In genomic region chr15:74857671-74858365, GRCh38 we compare ENCODE assay signal across 11 cellular contexts. TPM values are rescaled to one million over a fixed set of nuclear protein-coding genes. Genes with fewer than 3 reads are reported as not detected.
DNase-seq lines count a peak whose midpoint lies in the region; ATAC-seq, FAIRE-seq and TF ChIP-seq lines count a peak whose summit lies in the region.
"Had no signal": no experiment of that assay in that cellular context is flagged by ENCODE, and none has a peak within 500 bp of the region (broad histone marks: within the 10 kb centered on the region; RNA-seq: fewer than 3 reads in every experiment).

No MANE protein-coding gene starts in this region.

- peak overlapping the region; percentile 78 for H3K27ac Mint-ChIP-seq in neural crest cell (ENCODE audit: unreplicated experiment)

- H3K4me3 ChIP-seq in SU-DHL-6 (ENCODE audit: insufficient read depth, low read length, poor library complexity, severe bottlenecking): no peak overlapping the region
- H3K4me3 ChIP-seq: ovary had no signal

- H3K27ac ChIP-seq in SU-DHL-6 (ENCODE audit: low read depth, low read length): peak overlapping the region; percentile 58
- H3K27ac ChIP-seq: ovary had no signal

- H4K20me1 ChIP-seq in SU-DHL-6 (ENCODE audit: low read depth, low read length): no peaks in the 10 kb centered on the region

- peaks cover 11% of the 10 kb centered on the region for H3F3A ChIP-seq in SU-DHL-6 (ENCODE audit: insufficient read depth)

- FAIRE-seq in GM12892 (lab: Jason Lieb, UNC): peak; percentile 83
- FAIRE-seq: TTC549 had no signal

- TF ChIP-seq POLR2A in GM12892 (IDR thresholded peaks at IDR 0.05; ENCODE audit: low read depth, low read length): peak; percentile 33; the same call in 1 of the 2 replicates

- no peaks in the 10 kb centered on the region for H3K9me2 ChIP-seq in SU-DHL-6 (replicated peaks; ENCODE audit: insufficient read depth, low read length)

- H3K27me3 ChIP-seq in SU-DHL-6 (ENCODE audit: low read length): no peaks in the 10 kb centered on the region
- H3K27me3 ChIP-seq: ovary had no signal

- H2AFZ ChIP-seq in SU-DHL-6 (ENCODE audit: low read depth, low read length, severe bottlenecking): no peak overlapping the region

- peaks cover 2% of the 10 kb centered on the region for H3K36me3 Mint-ChIP-seq in neural crest cell (ENCODE audit: low read depth)

- H3K4me3 Mint-ChIP-seq in neural crest cell: no peak overlapping the region

- peaks cover 8% of the 10 kb centered on the region for H3K4me1 Mint-ChIP-seq in neural crest cell

- ATAC-seq in GM21576 (IDR thresholded peaks at IDR 0.05; ENCODE audit: unreplicated experiment): peak; percentile 23

- H3K79me2 ChIP-seq in SU-DHL-6 (ENCODE audit: insufficient read depth, low read length): peaks cover 48% of the 10 kb centered on the region

- DNase-seq in GM12892 (ENCODE audit: insufficient read length) (no peak), neural crest cell (ENCODE audit: low read depth, low spot score) (no peak), A172 (ENCODE audit: low spot score) (no peak), ureter (ENCODE audit: low spot score) (no peak), Kasumi-1 (lab: John Stamatoyannopoulos, UW) (no peak), NCI-H345 (lab: John Stamatoyannopoulos, UW) (no peak)
- DNase-seq: NCI-H187 treated with DMSO at 0.1 percent for 48 hours, ovary had no signal

- H3K9me3 ChIP-seq in SU-DHL-6 (ENCODE audit: insufficient read depth, low read length): no peaks in the 10 kb centered on the region
- H3K9me3 ChIP-seq: ovary had no signal

- H3K9ac ChIP-seq in SU-DHL-6 (ENCODE audit: low read length): peak overlapping the region; percentile 18; the same call in 1 of the 2 replicates

- no peaks in the 10 kb centered on the region for H3K9me3 Mint-ChIP-seq in neural crest cell

- no peaks in the 10 kb centered on the region for H3K36me3 ChIP-seq in SU-DHL-6 (ENCODE audit: low read length)
- H3K36me3 ChIP-seq: ovary had no signal

- peak overlapping the region; percentile 30 for H3K4me2 ChIP-seq in SU-DHL-6 (ENCODE audit: low read depth, low read length, poor library complexity, severe bottlenecking)

- TF ChIP-seq CTCF in SU-DHL-6 (IDR thresholded peaks at IDR 0.05; ENCODE audit: insufficient read depth, low read length, poor library complexity, severe bottlenecking) (no peak), neural crest cell (conservative IDR thresholded peaks at IDR 0.05) (no peak)

- H3K27me3 Mint-ChIP-seq in neural crest cell (ENCODE audit: low read depth): no peaks in the 10 kb centered on the region

RNA-seq across cellular contexts. Expression of gene ULK3, which starts 14.9 kb away (rescaled TPM):
- polyA plus RNA-seq in GM12892 (2012; ENCODE audit: missing spikeins): 25.0 TPM
- 48.4 TPM in 2 replicates for total RNA-seq in neural crest cell
- total RNA-seq in A172 (2014; rRNA removed; shearing (Covaris generic)): 35.9 and 40.1 TPM in 2 replicates
- 54.8 TPM for total RNA-seq in ureter

RNA-seq across cellular contexts. Expression of gene SCAMP2, which starts 15.3 kb away (rescaled TPM):
- 52.0 TPM for polyA plus RNA-seq in GM12892 (2012; ENCODE audit: missing spikeins)
- total RNA-seq in neural crest cell (40.4 and 42.0 TPM in 2 replicates), ureter (96.3 TPM)
- 36.1 and 39.7 TPM in 2 replicates for total RNA-seq in A172 (2014; rRNA removed; shearing (Covaris generic))

RNA-seq across cellular contexts. Expression of gene CPLX3, which starts 31.4 kb away (rescaled TPM):
- not detected for polyA plus RNA-seq in GM12892 (2012; ENCODE audit: missing spikeins)
- total RNA-seq in neural crest cell (not detected in 2 replicates), ureter (not detected)
- total RNA-seq in A172 (2014; rRNA removed; shearing (Covaris generic)): not detected in 2 replicates
- total RNA-seq: ovary had no signal
- polyA plus RNA-seq: ovary had no signal

RNA-seq across cellular contexts. Expression of gene MPI, which starts 32.0 kb away (rescaled TPM):
- 73.3 TPM for polyA plus RNA-seq in GM12892 (2012; ENCODE audit: missing spikeins)
- total RNA-seq in neural crest cell: 42.6 and 43.8 TPM in 2 replicates
- 48.5 and 50.3 TPM in 2 replicates for total RNA-seq in A172 (2014; rRNA removed; shearing (Covaris generic))
- 50.8 TPM for total RNA-seq in ureter

RNA-seq across cellular contexts. Expression of gene LMAN1L, which starts 45.2 kb away (rescaled TPM):
- polyA plus RNA-seq in GM12892 (2012; ENCODE audit: missing spikeins): 0.45 TPM
- not detected in 2 replicates for total RNA-seq in neural crest cell
- total RNA-seq in A172 (2014; rRNA removed; shearing (Covaris generic)): not detected in 2 replicates
- total RNA-seq in ureter: not detected
- total RNA-seq: ovary had no signal
- polyA plus RNA-seq: ovary had no signal
